In the genomic region with DNA sequence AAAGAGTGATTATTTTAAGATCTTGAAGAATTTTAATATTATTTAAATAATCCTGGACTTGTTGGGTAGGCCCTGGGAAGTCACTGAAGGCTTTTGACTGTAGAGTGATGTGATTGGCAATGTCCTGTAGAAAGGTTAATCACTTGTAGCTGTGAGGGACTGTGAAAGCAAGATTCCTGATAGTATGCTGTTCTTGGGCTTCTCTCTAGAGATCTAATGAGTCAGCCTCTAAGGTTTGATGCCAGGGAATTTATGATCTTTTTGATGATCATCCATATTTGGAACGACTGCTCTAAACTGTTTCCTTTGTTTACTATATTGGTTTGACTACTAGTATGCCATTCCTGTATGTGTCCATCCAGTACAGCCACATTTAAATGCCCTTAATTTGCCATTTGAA, we compare ENCODE assay signal across 22 cellular contexts. TPM values are rescaled to one million over a fixed set of nuclear protein-coding genes. Genes with fewer than 3 reads are reported as not detected.
DNase-seq lines count a peak whose midpoint lies in the region; ATAC-seq and TF ChIP-seq lines count a peak whose summit lies in the region.
"Had no signal": no experiment of that assay in that cellular context is flagged by ENCODE, and none has a peak within 500 bp of the region (broad histone marks: within the 10 kb centered on the region; RNA-seq: fewer than 3 reads in every experiment).

No MANE protein-coding gene starts in this region.

- H3K27me3 ChIP-seq in RWPE2 (ENCODE audit: insufficient read depth, poor library complexity, severe bottlenecking) (no peaks in the 10 kb centered on the region), skeletal muscle satellite cell (ENCODE audit: control insufficient read depth, insufficient read depth, low read length) (no peaks in the 10 kb centered on the region)
- H3K27me3 ChIP-seq: dorsolateral prefrontal cortex, esophagus muscularis mucosa, ovary had no signal

- ATAC-seq in RWPE2 (ENCODE audit: low read depth) (peak; percentile 55; the same call in 2 of the 3 replicates), GM18498 (IDR thresholded peaks at IDR 0.05; ENCODE audit: unreplicated experiment) (no peak), esophagus mucosa (no peak)
- ATAC-seq: GM23338, Right ventricle myocardium inferior had no signal

- no peak overlapping the region for H3K27ac ChIP-seq in RWPE2 (ENCODE audit: poor library complexity, severe bottlenecking)
- H3K27ac ChIP-seq: 22Rv1, dorsolateral prefrontal cortex, esophagus muscularis mucosa, ovary had no signal

- peak overlapping the region; percentile 46 for H3K4me2 ChIP-seq in skeletal muscle satellite cell (ENCODE audit: low read length)
- H3K4me2 ChIP-seq: GM23338 had no signal

- H3K4me1 ChIP-seq in RWPE2 (ENCODE audit: insufficient read depth, poor library complexity, severe bottlenecking): peaks cover 3% of the 10 kb centered on the region
- H3K4me1 ChIP-seq in skeletal muscle satellite cell (ENCODE audit: control insufficient read depth, insufficient read depth, low read length): peaks cover 21% of the 10 kb centered on the region

- no peak for TF ChIP-seq CTCF in RWPE2 (IDR thresholded peaks at IDR 0.05; ENCODE audit: poor library complexity, severe bottlenecking)

- H3K4me3 ChIP-seq in RWPE2 (ENCODE audit: severe bottlenecking) (no peak overlapping the region), skeletal muscle satellite cell (ENCODE audit: low read length) (no peak overlapping the region)
- H3K4me3 ChIP-seq: dorsolateral prefrontal cortex, esophagus muscularis mucosa, GM23338, ovary had no signal

- H3K36me3 ChIP-seq in RWPE2 (ENCODE audit: low read depth): peaks cover 24% of the 10 kb centered on the region
- H3K36me3 ChIP-seq in skeletal muscle satellite cell (ENCODE audit: insufficient read depth, low read length): no peaks in the 10 kb centered on the region
- H3K36me3 ChIP-seq: esophagus muscularis mucosa, ovary had no signal

- H3K9ac ChIP-seq in skeletal muscle satellite cell (ENCODE audit: low read depth, low read length): no peak overlapping the region

- DNase-seq in NCI-H446 treated with DMSO at 0.1 percent for 48 hours (lab: John Stamatoyannopoulos, UW) (peak; percentile 9), NCI-H446 (lab: John Stamatoyannopoulos, UW) (no peak), RWPE2 (ENCODE audit: low spot score) (no peak), fibroblast of gingiva (ENCODE audit: low read depth) (peak; percentile 52), NCI-H1105 (lab: John Stamatoyannopoulos, UW) (no peak)
- DNase-seq: activated gamma-delta T cell; anterior cingulate cortex; CD4-positive, CD25-positive, alpha-beta regulatory T cell; DMS79; hypothalamus; left cardiac atrium; NCI-H226; ovary; stimulated activated naive CD4-positive, alpha-beta T cell had no signal

- H3K9me3 ChIP-seq in RWPE2 (ENCODE audit: severe bottlenecking) (peaks cover 4% of the 10 kb centered on the region), skeletal muscle satellite cell (replicated peaks; ENCODE audit: low read length) (no peaks in the 10 kb centered on the region)
- H3K9me3 ChIP-seq: esophagus muscularis mucosa, ovary had no signal

RNA-seq across cellular contexts. Expression of gene CAMSAP2, which starts 56.5 kb away (rescaled TPM):
- total RNA-seq in skeletal muscle satellite cell (2012; rRNA removed): 27.1 and 28.9 TPM in 2 replicates
- 14.7 TPM for total RNA-seq in esophagus mucosa

Comparison
In these comparisons a context has a peak if more than half of its experiments do, and no peak if none do; other contexts are left out.
1. DNase-seq: peak in NCI-H446 treated with DMSO at 0.1 percent for 48 hours (single experiment) and fibroblast of gingiva (single experiment); none in NCI-H446 (0 of 2), RWPE2 (single experiment) and NCI-H1105 (single experiment).